ENCODE assay signal across 26 cellular contexts in genomic region chr21:34949045-34949444, GRCh38.
"Had no signal": no experiment of that assay in that cellular context is flagged by ENCODE, and none has a peak within 500 bp of the region (broad histone marks: within the 10 kb centered on the region; RNA-seq: fewer than 3 reads in every experiment).

No MANE protein-coding gene starts in this region.

- ATAC-seq: esophagus mucosa, heart left ventricle, natural killer cell, right lobe of liver, WTC11 had no signal

- H3K27me3 ChIP-seq: breast epithelium, heart left ventricle, right lobe of liver, stomach, thyroid gland, upper lobe of left lung, vagina had no signal

- H3K9ac ChIP-seq: neural progenitor cell had no signal

- H3K36me3 ChIP-seq: breast epithelium, heart left ventricle, neural progenitor cell, right lobe of liver, stomach, thyroid gland, upper lobe of left lung, vagina had no signal

- DNase-seq: activated CD4-positive, alpha-beta T cell treated with anti-CD3 and anti-CD28 coated beads for 1 hour; activated CD8-positive, alpha-beta memory T cell treated with anti-CD3 and anti-CD28 coated beads for 24 hours; activated effector memory CD4-positive, alpha-beta T cell treated with anti-CD3 and anti-CD28 coated beads, Interleukin-2, amount 50 U/mL, for 16 hours; amygdala; central memory CD4-positive, alpha-beta T cell; foreskin fibroblast; heart left ventricle; hypothalamus; immature natural killer cell; kidney; midbrain; natural killer cell; right lobe of liver; stimulated activated CD4-positive, alpha-beta T cell treated with anti-CD3 and anti-CD28 coated beads, Interleukin-2, amount 100 ng/mL, for 48 hours; stomach; SW 1271; T-helper 2 cell; thyroid gland had no signal

- H3K9me3 ChIP-seq: breast epithelium, heart left ventricle, right lobe of liver, stomach, thyroid gland, upper lobe of left lung, vagina had no signal

- FAIRE-seq: kidney had no signal

- H3K27ac Mint-ChIP-seq: immature natural killer cell, natural killer cell, neural progenitor cell, WTC11 had no signal

- H3K4me1 ChIP-seq: breast epithelium, right lobe of liver, stomach, thyroid gland, upper lobe of left lung, vagina had no signal

- H3K27ac ChIP-seq: breast epithelium, heart left ventricle, neural progenitor cell, right lobe of liver, SK-N-MC, thyroid gland, upper lobe of left lung, vagina had no signal

- H3K9me3 Mint-ChIP-seq: activated naive CD4-positive, alpha-beta T cell treated with anti-CD3 and anti-CD28 coated beads for 36 hours; immature natural killer cell; natural killer cell; neural progenitor cell had no signal

- H3K4me3 ChIP-seq: breast epithelium, heart left ventricle, neural progenitor cell, right lobe of liver, SK-N-MC, stomach, thyroid gland, upper lobe of left lung, vagina had no signal

- H3K4me3 Mint-ChIP-seq: activated naive CD4-positive, alpha-beta T cell treated with anti-CD3 and anti-CD28 coated beads for 36 hours; immature natural killer cell; natural killer cell; neural progenitor cell; WTC11 had no signal

- H3K36me3 Mint-ChIP-seq: natural killer cell, neural progenitor cell, WTC11 had no signal

- H3K4me2 ChIP-seq: neural progenitor cell had no signal

- H2AFZ ChIP-seq: neural progenitor cell had no signal
